ENCODE assay signal across 1 cellular context in the genomic region with DNA sequence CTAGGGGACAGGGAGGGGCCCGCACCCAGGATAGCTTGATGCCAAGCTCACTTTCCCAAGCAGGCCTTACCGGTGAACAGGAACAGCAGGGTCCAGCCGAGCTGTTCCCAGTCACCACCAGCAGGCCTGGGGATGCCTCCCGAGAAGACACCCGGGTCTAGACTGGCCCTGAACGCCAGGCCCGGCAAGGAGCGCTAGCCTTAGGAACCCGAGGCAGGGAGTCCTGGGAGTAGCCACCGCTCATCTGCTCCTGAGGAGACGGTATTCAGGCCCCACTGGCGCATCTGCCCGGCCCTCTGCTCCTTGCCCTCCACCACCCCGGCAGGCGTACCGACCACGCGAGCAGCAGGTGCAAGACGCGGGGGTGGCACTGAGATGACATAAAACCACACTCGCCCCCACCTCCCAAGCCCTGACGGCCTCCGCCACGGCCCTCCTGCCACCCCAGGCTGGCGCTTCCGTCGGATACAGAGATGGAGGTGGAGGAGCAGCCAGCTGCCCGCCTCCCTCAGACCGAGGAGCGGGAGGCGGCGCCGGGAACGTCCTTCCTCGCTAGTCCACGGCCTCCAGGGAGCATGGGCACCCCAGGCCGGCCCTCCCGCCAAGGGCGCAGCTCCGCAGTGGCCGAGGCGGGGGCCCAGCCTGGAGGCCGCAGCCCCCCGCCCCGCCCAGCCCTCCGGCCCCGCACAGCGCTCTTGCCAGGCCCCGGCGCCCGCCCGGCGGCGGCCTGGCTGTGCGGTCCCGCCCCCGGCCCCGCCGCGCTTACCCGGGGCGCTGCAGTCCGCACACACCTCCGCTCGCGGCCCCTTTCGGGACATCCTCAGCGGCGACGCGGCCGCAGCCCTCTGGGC.
TF ChIP-seq lines count a peak whose summit lies in the region.

No MANE protein-coding gene starts in this region.

TF ChIP-seq in H1, 55 proteins besides CTCF, POLR2A, EP300 and RAD21:
- TF ChIP-seq TBP (IDR thresholded peaks at IDR 0.05; ENCODE audit: low read depth, low read length), result 0 out of 2 replicates have a peak, but pooled peaks have one; percentile 27
- TF ChIP-seq KDM4A (IDR thresholded peaks at IDR 0.05; ENCODE audit: low read depth, low read length, severe bottlenecking), result peak; percentile 59
- TF ChIP-seq SIX5 (IDR thresholded peaks at IDR 0.05; ENCODE audit: low read depth, low read length), result no peak
- peak; percentile 35 for TF ChIP-seq ASH2L (IDR thresholded peaks at IDR 0.05; ENCODE audit: low read length)
- TF ChIP-seq CBX5 (IDR thresholded peaks at IDR 0.05; ENCODE audit: low read depth, low read length), result no peak
- TF ChIP-seq SAP30 (IDR thresholded peaks at IDR 0.05; ENCODE audit: insufficient read depth, insufficient replicate concordance, low read length), result peak; percentile 38
- TF ChIP-seq BRCA1 (IDR thresholded peaks at IDR 0.05; ENCODE audit: low read depth, low read length), result no peak
- TF ChIP-seq, protein P1, sequence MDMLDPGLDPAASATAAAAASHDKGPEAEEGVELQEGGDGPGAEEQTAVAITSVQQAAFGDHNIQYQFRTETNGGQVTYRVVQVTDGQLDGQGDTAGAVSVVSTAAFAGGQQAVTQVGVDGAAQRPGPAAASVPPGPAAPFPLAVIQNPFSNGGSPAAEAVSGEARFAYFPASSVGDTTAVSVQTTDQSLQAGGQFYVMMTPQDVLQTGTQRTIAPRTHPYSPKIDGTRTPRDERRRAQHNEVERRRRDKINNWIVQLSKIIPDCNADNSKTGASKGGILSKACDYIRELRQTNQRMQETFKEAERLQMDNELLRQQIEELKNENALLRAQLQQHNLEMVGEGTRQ (IDR thresholded peaks at IDR 0.05; ENCODE audit: low read length), result no peak
- no peak for TF ChIP-seq CHD1 (IDR thresholded peaks at IDR 0.05; ENCODE audit: low read depth, low read length)
